In the genomic region with DNA sequence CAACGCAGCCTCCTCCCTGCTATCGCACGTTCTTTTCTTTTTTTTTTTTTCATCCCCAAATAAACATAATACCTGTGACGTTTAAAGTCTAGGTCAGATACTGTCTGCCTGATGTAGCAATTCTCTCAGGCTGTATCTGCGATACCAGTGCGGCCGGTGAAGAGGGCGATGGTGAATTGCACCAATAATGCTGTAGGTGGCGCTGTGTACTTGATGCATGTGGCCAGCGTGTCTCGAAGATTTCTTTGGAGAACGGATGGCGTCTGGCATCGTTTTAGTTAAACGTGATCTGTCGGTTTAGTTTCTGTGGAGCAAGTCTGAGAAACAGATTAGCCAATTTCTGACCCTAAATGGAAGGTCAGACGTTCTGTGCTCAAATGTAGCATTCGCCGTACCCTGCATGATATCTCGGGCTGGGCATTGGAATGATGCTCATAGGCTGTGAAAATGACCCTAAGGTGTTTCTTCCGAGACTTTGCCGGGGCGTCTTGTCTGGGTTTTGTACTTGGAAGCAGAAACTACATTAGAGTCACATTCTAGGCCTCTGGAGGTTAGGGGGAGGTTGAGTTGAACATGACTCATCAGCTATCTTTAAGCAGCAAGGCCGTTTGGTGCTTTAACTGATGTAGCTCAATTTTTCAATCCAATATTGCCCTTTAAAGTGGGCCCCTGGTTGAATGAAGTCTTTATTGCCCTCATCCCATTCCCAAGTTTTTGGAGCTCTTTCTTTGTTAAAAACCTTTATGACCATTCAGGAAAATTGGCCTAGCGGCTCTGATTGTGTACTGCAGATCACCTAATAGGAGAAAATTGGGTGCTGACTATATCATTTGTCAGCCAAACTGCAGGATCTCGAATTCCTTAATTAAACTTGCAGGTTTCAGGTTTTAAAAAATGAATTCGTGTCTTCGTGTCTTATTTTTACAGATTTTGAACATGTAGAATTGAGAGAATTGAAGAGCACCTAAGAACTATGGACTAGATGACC, we compare ENCODE assay signal across 8 cellular contexts.
A peak's percentile ranks its signal among the peaks of the same experiment; 100 is the strongest.
DNase-seq lines count a peak whose midpoint lies in the region; ATAC-seq and TF ChIP-seq lines count a peak whose summit lies in the region.

No MANE protein-coding gene starts in this region.

- peaks cover 2% of the 10 kb centered on the region for H3K36me3 Mint-ChIP-seq in chondrocyte (ENCODE audit: low read depth)

- peaks cover 6% of the 10 kb centered on the region for H3K4me1 Mint-ChIP-seq in chondrocyte (ENCODE audit: low read depth)

- ATAC-seq in GM21528 (IDR thresholded peaks at IDR 0.05; ENCODE audit: low FRiP score, unreplicated experiment) = peak; percentile 68
- ATAC-seq in left lobe of liver = peak; percentile 98

- DNase-seq in COLO829 (ENCODE audit: low spot score) (peak; percentile 18), NCI-H1417 (lab: John Stamatoyannopoulos, UW) (peak; percentile 51 to 73 (median 68)), T1000 (lab: John Stamatoyannopoulos, UW) (peak; percentile 46), chondrocyte (ENCODE audit: low spot score) (no peak), left lobe of liver (ENCODE audit: low spot score) (peak; percentile 51), 8988T (no peak)
- DNase-seq in stimulated activated CD8-positive, alpha-beta memory T cell treated with anti-CD3 and anti-CD28 coated beads, Interleukin-15, amount 100 ng/mL, for 1 hour (ENCODE audit: low read depth) = peak; percentile 11

- TF ChIP-seq CTCF in chondrocyte (IDR thresholded peaks at IDR 0.05) = peak; percentile 90

- H3K27ac Mint-ChIP-seq in chondrocyte (ENCODE audit: unreplicated experiment) = no peak overlapping the region

- peaks cover 14% of the 10 kb centered on the region for H3K27me3 Mint-ChIP-seq in chondrocyte (ENCODE audit: low read depth)

- no peaks in the 10 kb centered on the region for H3K9me3 Mint-ChIP-seq in chondrocyte (ENCODE audit: low read depth)

- peak overlapping the region; percentile 17 for H3K4me3 Mint-ChIP-seq in chondrocyte (ENCODE audit: unreplicated experiment)

Comparison
In these comparisons a context has a peak if more than half of its experiments do, and no peak if none do; other contexts are left out.
1. DNase-seq: peak in COLO829 (single experiment), NCI-H1417 (3 of 3), T1000 (single experiment), left lobe of liver (single experiment) and stimulated activated CD8-positive, alpha-beta memory T cell treated with anti-CD3 and anti-CD28 coated beads, Interleukin-15, amount 100 ng/mL, for 1 hour (single experiment); none in chondrocyte (single experiment) and 8988T (single experiment).